8 cellular contexts compared by ENCODE assay signal in the genomic region with DNA sequence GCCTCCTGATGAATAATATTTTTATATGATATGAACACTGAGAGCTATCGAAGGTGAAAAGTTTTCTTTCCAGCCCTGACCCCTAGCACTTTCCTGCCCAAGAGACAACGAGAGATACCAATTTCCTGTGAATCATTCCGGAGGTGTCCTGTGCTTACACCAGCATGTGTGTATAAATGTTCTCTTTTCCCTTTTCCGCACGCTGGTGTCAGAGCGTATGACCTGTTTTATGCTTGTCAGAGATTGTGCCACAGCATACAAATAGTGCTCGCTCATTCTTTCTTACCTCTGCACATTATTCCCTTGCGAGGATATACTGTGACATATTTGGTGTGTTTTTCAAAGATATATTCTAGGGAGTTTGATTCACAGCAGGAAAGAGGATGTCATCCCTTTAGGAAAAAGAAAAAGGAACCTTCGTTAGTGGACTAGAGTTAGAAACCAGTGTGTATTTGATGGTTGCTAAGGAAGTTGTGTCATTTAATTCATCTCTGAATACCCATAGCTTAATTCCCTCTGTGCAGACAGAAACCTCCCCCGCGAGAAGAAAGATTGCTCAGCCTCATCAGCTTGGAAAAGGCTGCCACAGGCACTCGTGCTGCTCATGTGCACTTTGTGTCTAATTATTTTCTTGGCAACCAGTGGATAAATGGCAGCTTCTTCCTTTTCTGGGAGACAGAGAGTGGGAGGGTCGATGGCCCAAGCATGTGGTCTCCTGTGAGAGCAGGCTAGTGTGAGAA. TPM values are rescaled to one million over a fixed set of nuclear protein-coding genes. Genes with fewer than 3 reads are reported as not detected.
DNase-seq lines count a peak whose midpoint lies in the region; ATAC-seq, FAIRE-seq and TF ChIP-seq lines count a peak whose summit lies in the region.

No MANE protein-coding gene starts in this region.

- no peak for FAIRE-seq in GM12892 (lab: Jason Lieb, UNC)

- H3K27me3 Mint-ChIP-seq in activated T-cell treated with anti-CD3 and anti-CD28 coated beads, Interleukin-2, amount 50 U/mL, for 72 hours (ENCODE audit: low read depth) = no peaks in the 10 kb centered on the region
- no peaks in the 10 kb centered on the region for H3K27me3 Mint-ChIP-seq in activated T-helper 17 cell treated with anti-CD3 and anti-CD28 coated beads, Interleukin-2, amount 50 U/mL, for 72 hours

- DNase-seq in activated T-cell treated with anti-CD3 and anti-CD28 coated beads, Interleukin-2, amount 50 U/mL, for 72 hours = no peak
- DNase-seq in activated T-cell treated with anti-CD3 and anti-CD28 coated beads for 4 hours (no peak), left ventricle myocardium superior (no peak), sciatic nerve (ENCODE audit: low spot score) (no peak), GM12892 (ENCODE audit: insufficient read length) (no peak)

- ATAC-seq in activated T-cell treated with anti-CD3 and anti-CD28 coated beads, Interleukin-2, amount 50 U/mL, for 72 hours (replicated peaks in 1 of 2) = no peak
- ATAC-seq in activated T-helper 17 cell treated with anti-CD3 and anti-CD28 coated beads, Interleukin-2, amount 50 U/mL, for 72 hours (replicated peaks) = no peak
- ATAC-seq in left ventricle myocardium superior = peak; percentile 27
- peak; percentile 76 for ATAC-seq in sciatic nerve
- no peak for ATAC-seq in HG03175 (IDR thresholded peaks at IDR 0.05; ENCODE audit: unreplicated experiment)
- no peak for ATAC-seq in HG02884 (IDR thresholded peaks at IDR 0.05; ENCODE audit: unreplicated experiment)

- peak overlapping the region in 1 of 2 donors; percentile 26 for H3K4me3 Mint-ChIP-seq in activated T-cell treated with anti-CD3 and anti-CD28 coated beads, Interleukin-2, amount 50 U/mL, for 72 hours
- peak overlapping the region; percentile 22 for H3K4me3 Mint-ChIP-seq in activated T-helper 17 cell treated with anti-CD3 and anti-CD28 coated beads, Interleukin-2, amount 50 U/mL, for 72 hours

- H3K4me1 Mint-ChIP-seq in activated T-cell treated with anti-CD3 and anti-CD28 coated beads, Interleukin-2, amount 50 U/mL, for 72 hours (ENCODE audit: low read depth) = peaks cover 54% of the 10 kb centered on the region
- H3K4me1 Mint-ChIP-seq in activated T-helper 17 cell treated with anti-CD3 and anti-CD28 coated beads, Interleukin-2, amount 50 U/mL, for 72 hours = peaks cover 37% of the 10 kb centered on the region

- H3K27ac Mint-ChIP-seq in activated T-cell treated with anti-CD3 and anti-CD28 coated beads, Interleukin-2, amount 50 U/mL, for 72 hours = peak overlapping the region; percentile 22
- H3K27ac Mint-ChIP-seq in activated T-helper 17 cell treated with anti-CD3 and anti-CD28 coated beads, Interleukin-2, amount 50 U/mL, for 72 hours = peak overlapping the region; percentile 33

- intact Hi-C loops in left ventricle myocardium superior (cut with micrococcal nuclease) (no loop called here), sciatic nerve (cut with DNase I) (no loop called here)

- H3K36me3 Mint-ChIP-seq in activated T-cell treated with anti-CD3 and anti-CD28 coated beads, Interleukin-2, amount 50 U/mL, for 72 hours (ENCODE audit: insufficient read depth in 2 of 2) = peaks cover 5 to 7% of the 10 kb centered on the region in 2 donors
- peaks cover 22% of the 10 kb centered on the region for H3K36me3 Mint-ChIP-seq in activated T-helper 17 cell treated with anti-CD3 and anti-CD28 coated beads, Interleukin-2, amount 50 U/mL, for 72 hours (ENCODE audit: low read depth)

- no peaks in the 10 kb centered on the region for H3K9me3 Mint-ChIP-seq in activated T-cell treated with anti-CD3 and anti-CD28 coated beads, Interleukin-2, amount 50 U/mL, for 72 hours
- H3K9me3 Mint-ChIP-seq in activated T-helper 17 cell treated with anti-CD3 and anti-CD28 coated beads, Interleukin-2, amount 50 U/mL, for 72 hours = no peaks in the 10 kb centered on the region

- TF ChIP-seq POLR2A in GM12892 (IDR thresholded peaks at IDR 0.05; ENCODE audit: low read depth, low read length) = no peak

RNA-seq across cellular contexts. Expression of a gene that starts 14.8 kb away (rescaled TPM):
- total RNA-seq in activated T-cell treated with anti-CD3 and anti-CD28 coated beads, Interleukin-2, amount 50 U/mL, for 72 hours = under 1 TPM in 1 of 2 donors, not detected in 1; 0.12 TPM
- total RNA-seq in activated T-helper 17 cell treated with anti-CD3 and anti-CD28 coated beads, Interleukin-2, amount 50 U/mL, for 72 hours = not detected
- total RNA-seq in left ventricle myocardium superior = 0.17 TPM
- total RNA-seq in sciatic nerve = not detected
- not detected for polyA plus RNA-seq in GM12892 (2012; ENCODE audit: missing spikeins)

RNA-seq across cellular contexts. Expression of a gene that starts 17.9 kb away (rescaled TPM):
- 10 to 100 TPM; 17.7 to 22.7 TPM for total RNA-seq in activated T-cell treated with anti-CD3 and anti-CD28 coated beads, Interleukin-2, amount 50 U/mL, for 72 hours
- 10 to 100 TPM; 10.2 to 10.7 TPM for total RNA-seq in activated T-helper 17 cell treated with anti-CD3 and anti-CD28 coated beads, Interleukin-2, amount 50 U/mL, for 72 hours
- total RNA-seq in left ventricle myocardium superior = 5.9 TPM
- total RNA-seq in sciatic nerve = 14.8 TPM
- 4.0 TPM for polyA plus RNA-seq in GM12892 (2012; ENCODE audit: missing spikeins)

RNA-seq across cellular contexts. Expression of a gene that starts 36.3 kb away (rescaled TPM):
- total RNA-seq in activated T-cell treated with anti-CD3 and anti-CD28 coated beads, Interleukin-2, amount 50 U/mL, for 72 hours = 10 to 100 TPM; 86.8 to 91.6 TPM
- 100 to 1,000 TPM in 1 of 2 donors, 10 to 100 TPM in 1; 69.3 to 166 TPM for total RNA-seq in activated T-helper 17 cell treated with anti-CD3 and anti-CD28 coated beads, Interleukin-2, amount 50 U/mL, for 72 hours
- total RNA-seq in left ventricle myocardium superior = 60.7 TPM
- total RNA-seq in sciatic nerve = 103 TPM
- polyA plus RNA-seq in GM12892 (2012; ENCODE audit: missing spikeins) = 157 TPM

Comparison
In these comparisons a context has a peak if more than half of its experiments do, and no peak if none do; other contexts are left out.
1. ATAC-seq: peak in left ventricle myocardium superior (single experiment) and sciatic nerve (single experiment); none in activated T-cell treated with anti-CD3 and anti-CD28 coated beads, Interleukin-2, amount 50 U/mL, for 72 hours (0 of 2), activated T-helper 17 cell treated with anti-CD3 and anti-CD28 coated beads, Interleukin-2, amount 50 U/mL, for 72 hours (single experiment), HG03175 (single experiment) and HG02884 (single experiment).